Comparison of ENCODE assay signal across 8 cellular contexts in genomic region chr16:30335028-30335597, GRCh38. TPM values are rescaled to one million over a fixed set of nuclear protein-coding genes. Genes with fewer than 3 reads are reported as not detected.
DNase-seq lines count a peak whose midpoint lies in the region; ATAC-seq and TF ChIP-seq lines count a peak whose summit lies in the region.
"Not testable (repeated sequence)": the region's sequence is repeated elsewhere in the genome, so short reads cannot be mapped to it uniquely, and the experiment has no call there.

No MANE protein-coding gene starts in this region.

- peaks cover 12% of the 10 kb centered on the region for H3K79me2 ChIP-seq in parathyroid adenoma

- ATAC-seq in HG02763 (IDR thresholded peaks at IDR 0.05; ENCODE audit: unreplicated experiment), result peak; percentile 76
- peak; percentile 75 for ATAC-seq in activated naive CD8-positive, alpha-beta T cell treated with anti-CD3 and anti-CD28 coated beads, Interleukin-2, amount 50 U/mL, for 24 hours

- H3K27ac Mint-ChIP-seq in activated naive CD8-positive, alpha-beta T cell treated with anti-CD3 and anti-CD28 coated beads, Interleukin-2, amount 50 U/mL, for 24 hours, result peak overlapping the region; percentile 80

- H3K36me3 ChIP-seq in cardiac muscle cell; parathyroid adenoma (ENCODE audit: control insufficient read depth, insufficient read depth, low read length); thyroid gland: not testable (repeated sequence)

- not testable (repeated sequence) for H3K27me3 Mint-ChIP-seq in activated naive CD8-positive, alpha-beta T cell treated with anti-CD3 and anti-CD28 coated beads, Interleukin-2, amount 50 U/mL, for 24 hours

- not testable (repeated sequence) for H3K9me3 Mint-ChIP-seq in activated naive CD8-positive, alpha-beta T cell treated with anti-CD3 and anti-CD28 coated beads, Interleukin-2, amount 50 U/mL, for 24 hours

- H2AFZ ChIP-seq in parathyroid adenoma, result peak overlapping the region; percentile 98

- H3K4me2 ChIP-seq in parathyroid adenoma (ENCODE audit: low read length), result peak overlapping the region; percentile 70

- H3K4me1 Mint-ChIP-seq in activated naive CD8-positive, alpha-beta T cell treated with anti-CD3 and anti-CD28 coated beads, Interleukin-2, amount 50 U/mL, for 24 hours, result peaks cover 32% of the 10 kb centered on the region

- WGBS in thyroid gland, 2 donors, result 0% methylated on average over 13 to 48 of the region's 70 CpGs

- not testable (repeated sequence) for TF ChIP-seq CTCF in cardiac muscle cell (IDR thresholded peaks at IDR 0.05; ENCODE audit: low read depth, low read length); thyroid gland (IDR thresholded peaks at IDR 0.05)
- peak; percentile 5 for TF ChIP-seq CTCF in parathyroid adenoma (IDR thresholded peaks at IDR 0.05)

- intact Hi-C loops in thyroid gland (cut with DNase I), result not testable (repeated sequence)

- peak overlapping the region; percentile 100 for H3K4me3 Mint-ChIP-seq in activated naive CD8-positive, alpha-beta T cell treated with anti-CD3 and anti-CD28 coated beads, Interleukin-2, amount 50 U/mL, for 24 hours

- H3K27ac ChIP-seq in cardiac muscle cell, result peak overlapping the region; percentile 88
- peak overlapping the region; percentile 93 for H3K27ac ChIP-seq in parathyroid adenoma
- peak overlapping the region; percentile 77 to 96 (median 84) for H3K27ac ChIP-seq in thyroid gland

- H3K4me3 ChIP-seq in cardiac muscle cell (peak overlapping the region; percentile 78), parathyroid adenoma (ENCODE audit: low read depth, low read length) (peak overlapping the region; percentile 57), thyroid gland (replicated peaks in 1 of 3) (peak overlapping the region in 2 of 3 donors; percentile 46 to 80)

- peak; percentile 48 for TF ChIP-seq POLR2A in GM10847 (IDR thresholded peaks at IDR 0.05; ENCODE audit: extremely low read depth, insufficient read length)
- peak; percentile 13 to 94 for TF ChIP-seq POLR2A in thyroid gland (IDR thresholded peaks at IDR 0.05)

- not testable (repeated sequence) for H3K4me1 ChIP-seq in cardiac muscle cell (ENCODE audit: low read depth); parathyroid adenoma; thyroid gland

- H3K9ac ChIP-seq in parathyroid adenoma, result peak overlapping the region; percentile 89

- not testable (repeated sequence) for H3K36me3 Mint-ChIP-seq in activated naive CD8-positive, alpha-beta T cell treated with anti-CD3 and anti-CD28 coated beads, Interleukin-2, amount 50 U/mL, for 24 hours (ENCODE audit: low read depth)

- not testable (repeated sequence) for H3K9me3 ChIP-seq in cardiac muscle cell (ENCODE audit: low read depth); parathyroid adenoma (ENCODE audit: control insufficient read depth, low read length); thyroid gland

- DNase-seq in NCI-H128 (lab: John Stamatoyannopoulos, UW; ENCODE audit: unreplicated experiment) (peak; percentile 37), T follicular helper cell (ENCODE audit: low read depth) (peak; percentile 76), cardiac muscle cell (ENCODE audit: low read depth in 1 of 2, low spot score in 1 of 2) (peak; percentile 83 to 88), thyroid gland (peak; percentile 86)
- peak; percentile 84 for DNase-seq in activated naive CD8-positive, alpha-beta T cell treated with anti-CD3 and anti-CD28 coated beads, Interleukin-2, amount 50 U/mL, for 24 hours

- H3K27me3 ChIP-seq in cardiac muscle cell; parathyroid adenoma (ENCODE audit: control insufficient read depth, insufficient read depth, low read length); thyroid gland: not testable (repeated sequence)

RNA-seq across cellular contexts. Expression of gene CD2BP2, which starts 20.0 kb away (rescaled TPM):
- total RNA-seq in cardiac muscle cell, result 56.7 and 63.1 TPM in 2 replicates
- 47.2 TPM in 2 replicates for polyA plus RNA-seq in cardiac muscle cell
- 10 to 100 TPM; 39.1 to 68.5 (median 56.1) TPM for total RNA-seq in thyroid gland

RNA-seq across cellular contexts. Expression of gene TBC1D10B, which starts 35.2 kb away (rescaled TPM):
- total RNA-seq in cardiac muscle cell, result 50.7 and 58.4 TPM in 2 replicates
- 39.9 and 51.3 TPM in 2 replicates for polyA plus RNA-seq in cardiac muscle cell
- 10 to 100 TPM; 26.6 to 38.1 (median 33.5) TPM for total RNA-seq in thyroid gland

RNA-seq across cellular contexts. Expression of gene MYL11, which starts 39.5 kb away (rescaled TPM):
- total RNA-seq in cardiac muscle cell, result 1.5 TPM in 1 of 2 replicates, not detected in the other
- 0.69 and 5.5 TPM in 2 replicates for polyA plus RNA-seq in cardiac muscle cell
- total RNA-seq in thyroid gland, result not detected

RNA-seq across cellular contexts. Expression of gene SEPTIN1, which starts 47.2 kb away (rescaled TPM):
- total RNA-seq in cardiac muscle cell (0.92 and 0.95 TPM in 2 replicates), thyroid gland (1 to 10 TPM in 3 of 4 donors, under 1 TPM in 1; 0.56 to 3.4 (median 1.4) TPM)
- polyA plus RNA-seq in cardiac muscle cell, result 8.7 and 11.9 TPM in 2 replicates

Comparison
In these comparisons a context has a peak if more than half of its experiments do, and no peak if none do; other contexts are left out.
1. Peak in every context shown above with its lines: DNase-seq, ATAC-seq, H3K4me3 ChIP-seq and H3K27ac ChIP-seq.